9 cellular contexts compared by ENCODE assay signal in the genomic region with DNA sequence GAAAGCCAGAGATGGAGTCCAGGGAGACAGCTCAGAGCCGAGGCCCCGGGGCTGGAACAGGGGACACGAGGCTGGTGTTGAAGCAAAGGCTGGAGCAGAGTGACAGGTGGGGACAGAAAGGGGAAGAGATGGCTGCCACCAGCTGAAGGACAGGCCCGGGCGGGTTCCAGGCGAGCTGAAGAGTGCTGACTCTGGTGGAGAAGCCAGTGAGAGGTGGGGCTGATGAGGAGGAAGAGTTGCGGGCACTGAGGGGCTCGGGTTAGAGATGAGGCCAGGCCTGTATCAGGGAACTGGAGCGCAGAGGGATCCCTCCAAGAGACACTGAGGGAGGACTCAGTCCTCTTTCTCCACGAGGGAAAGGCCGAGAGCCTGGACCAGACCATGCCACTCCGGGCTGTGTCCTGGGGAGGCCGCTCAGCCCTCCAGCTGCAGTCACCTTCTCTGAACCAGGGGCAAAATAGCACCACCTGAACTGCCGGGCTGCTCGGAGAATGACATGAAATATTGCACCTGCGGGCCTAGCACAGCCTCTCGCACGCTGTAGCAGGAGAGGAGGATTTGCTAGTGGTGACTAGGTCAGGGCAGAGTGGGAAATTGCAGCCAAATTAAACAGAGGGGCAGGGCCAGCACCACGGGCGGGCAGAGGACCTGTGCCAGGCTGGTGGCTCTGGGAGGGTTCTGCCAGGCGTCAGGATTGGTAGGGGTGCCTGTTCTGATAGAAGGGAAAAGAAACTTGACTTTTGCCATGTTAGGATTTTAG.
DNase-seq lines count a peak whose midpoint lies in the region; ATAC-seq and TF ChIP-seq lines count a peak whose summit lies in the region.
"Had no signal": no experiment of that assay in that cellular context is flagged by ENCODE, and none has a peak within 500 bp of the region (broad histone marks: within the 10 kb centered on the region; RNA-seq: fewer than 3 reads in every experiment).

No MANE protein-coding gene starts in this region.

- peaks cover 29% of the 10 kb centered on the region for H3K4me1 Mint-ChIP-seq in central memory CD8-positive, alpha-beta T cell
- H3K4me1 Mint-ChIP-seq in progenitor cell of endocrine pancreas (ENCODE audit: low read depth): peaks cover 19% of the 10 kb centered on the region
- peaks cover 23% of the 10 kb centered on the region for H3K4me1 Mint-ChIP-seq in activated T-helper 17 cell treated with anti-CD3 and anti-CD28 coated beads, Interleukin-2, amount 50 U/mL, for 72 hours

- no peaks in the 10 kb centered on the region for H3K27me3 Mint-ChIP-seq in central memory CD8-positive, alpha-beta T cell
- peaks cover 10% of the 10 kb centered on the region for H3K27me3 Mint-ChIP-seq in progenitor cell of endocrine pancreas
- peaks cover 8% of the 10 kb centered on the region for H3K27me3 Mint-ChIP-seq in activated T-helper 17 cell treated with anti-CD3 and anti-CD28 coated beads, Interleukin-2, amount 50 U/mL, for 72 hours

- peak overlapping the region; percentile 14 for H3K4me3 Mint-ChIP-seq in central memory CD8-positive, alpha-beta T cell
- H3K4me3 Mint-ChIP-seq in progenitor cell of endocrine pancreas (ENCODE audit: low read depth): no peak overlapping the region
- no peak overlapping the region for H3K4me3 Mint-ChIP-seq in activated T-helper 17 cell treated with anti-CD3 and anti-CD28 coated beads, Interleukin-2, amount 50 U/mL, for 72 hours

- no peaks in the 10 kb centered on the region for H3K9me3 Mint-ChIP-seq in central memory CD8-positive, alpha-beta T cell
- H3K9me3 Mint-ChIP-seq in progenitor cell of endocrine pancreas (ENCODE audit: low read depth): no peaks in the 10 kb centered on the region
- H3K9me3 Mint-ChIP-seq in activated T-helper 17 cell treated with anti-CD3 and anti-CD28 coated beads, Interleukin-2, amount 50 U/mL, for 72 hours: no peaks in the 10 kb centered on the region

- no peak overlapping the region for H3K27ac Mint-ChIP-seq in central memory CD8-positive, alpha-beta T cell (ENCODE audit: low read depth)
- peak overlapping the region; percentile 53 for H3K27ac Mint-ChIP-seq in progenitor cell of endocrine pancreas
- H3K27ac Mint-ChIP-seq in activated T-helper 17 cell treated with anti-CD3 and anti-CD28 coated beads, Interleukin-2, amount 50 U/mL, for 72 hours: no peak overlapping the region

- ATAC-seq in GM18873 (IDR thresholded peaks at IDR 0.05; ENCODE audit: low FRiP score, unreplicated experiment): peak; percentile 6
- ATAC-seq in central memory CD8-positive, alpha-beta T cell (replicated peaks; ENCODE audit: extremely low read depth, poor library complexity, severe bottlenecking): no peak
- no peak for ATAC-seq in activated T-helper 17 cell treated with anti-CD3 and anti-CD28 coated beads, Interleukin-2, amount 50 U/mL, for 72 hours (replicated peaks)

- DNase-seq in NCI-H2029 (lab: John Stamatoyannopoulos, UW) (peak; percentile 91), progenitor cell of endocrine pancreas (ENCODE audit: low spot score, unreplicated experiment) (no peak), mucosa of gallbladder (ENCODE audit: low spot score) (no peak), NCI-H446 (lab: John Stamatoyannopoulos, UW) (no peak)
- no peak for DNase-seq in central memory CD8-positive, alpha-beta T cell (ENCODE audit: low spot score in 2 of 2)
- DNase-seq: activated T-cell treated with anti-CD3 and anti-CD28 coated beads, Interleukin-2, amount 50 U/mL, for 48 hours; stimulated activated CD4-positive, alpha-beta T cell treated with anti-CD3 and anti-CD28 coated beads, Interleukin-4, amount 100 ng/mL, for 1 hour had no signal

- H3K36me3 Mint-ChIP-seq in central memory CD8-positive, alpha-beta T cell (ENCODE audit: insufficient read depth): peaks cover 2% of the 10 kb centered on the region
- H3K36me3 Mint-ChIP-seq in progenitor cell of endocrine pancreas (ENCODE audit: insufficient read depth): no peaks in the 10 kb centered on the region
- H3K36me3 Mint-ChIP-seq in activated T-helper 17 cell treated with anti-CD3 and anti-CD28 coated beads, Interleukin-2, amount 50 U/mL, for 72 hours (ENCODE audit: low read depth): no peaks in the 10 kb centered on the region

- TF ChIP-seq CTCF in progenitor cell of endocrine pancreas (IDR thresholded peaks at IDR 0.05; ENCODE audit: unreplicated experiment): no peak
